Comparison of ENCODE assay signal across 1 cellular context in genomic region chr17:30576326-30576861, GRCh38.
TF ChIP-seq lines count a peak whose summit lies in the region.

No MANE protein-coding gene starts in this region.

TF ChIP-seq in endothelial cell of umbilical vein, 7 proteins besides CTCF, POLR2A, EP300 and RAD21:
- no peak for TF ChIP-seq EZH2 (IDR thresholded peaks at IDR 0.05; ENCODE audit: borderline replicate concordance, low read depth, low read length, severe bottlenecking)
- TF ChIP-seq POLR2AphosphoS5 (IDR thresholded peaks at IDR 0.05; ENCODE audit: insufficient read depth, low read depth, low read length): no peak
- no peak for TF ChIP-seq JUN (IDR thresholded peaks at IDR 0.05; ENCODE audit: borderline replicate concordance, insufficient read depth, insufficient read length, low read depth)
- no peak for TF ChIP-seq MYC (IDR thresholded peaks at IDR 0.05; ENCODE audit: low read depth, low read length)
- no peak for TF ChIP-seq GATA2 (IDR thresholded peaks at IDR 0.05; ENCODE audit: insufficient read depth, insufficient read length, low read depth, low read length)
- TF ChIP-seq MAX (IDR thresholded peaks at IDR 0.05; ENCODE audit: insufficient read depth, insufficient read length): no peak
- TF ChIP-seq FOS (IDR thresholded peaks at IDR 0.05; ENCODE audit: borderline replicate concordance, insufficient read depth, low read length): no peak
